2 cellular contexts compared by ENCODE assay signal in genomic region chr5:141851195-141851874, GRCh38.
TF ChIP-seq lines count a peak whose summit lies in the region.

No MANE protein-coding gene starts in this region.

TF ChIP-seq in IMR-90, 13 proteins besides CTCF, POLR2A, EP300 and RAD21:
- TF ChIP-seq RCOR1 (IDR thresholded peaks at IDR 0.05; ENCODE audit: insufficient replicate concordance, low read length), result no peak
- TF ChIP-seq NFE2L2 (IDR thresholded peaks at IDR 0.05; ENCODE audit: low read depth, low read length), result no peak
- TF ChIP-seq SMC3 (IDR thresholded peaks at IDR 0.05; ENCODE audit: low read depth, low read length), result no peak
- no peak for TF ChIP-seq BHLHE40 (IDR thresholded peaks at IDR 0.05; ENCODE audit: low read depth, low read length)
- TF ChIP-seq FOS (IDR thresholded peaks at IDR 0.05; ENCODE audit: low read depth, low read length), result no peak

TF ChIP-seq in H1, 55 proteins besides CTCF, POLR2A, EP300 and RAD21:
- TF ChIP-seq JUND (IDR thresholded peaks at IDR 0.05; ENCODE audit: low read length) (no peak), HDAC2 (IDR thresholded peaks at IDR 0.05; ENCODE audit: borderline replicate concordance in 1 of 2, low read depth in 2 of 2, low read length in 2 of 2) (no peak), GABPA (IDR thresholded peaks at IDR 0.05; ENCODE audit: borderline replicate concordance, insufficient read depth, low read length) (no peak), ASH2L (IDR thresholded peaks at IDR 0.05; ENCODE audit: low read length) (peak; percentile 60)
